9 cellular contexts compared by ENCODE assay signal in the genomic region with DNA sequence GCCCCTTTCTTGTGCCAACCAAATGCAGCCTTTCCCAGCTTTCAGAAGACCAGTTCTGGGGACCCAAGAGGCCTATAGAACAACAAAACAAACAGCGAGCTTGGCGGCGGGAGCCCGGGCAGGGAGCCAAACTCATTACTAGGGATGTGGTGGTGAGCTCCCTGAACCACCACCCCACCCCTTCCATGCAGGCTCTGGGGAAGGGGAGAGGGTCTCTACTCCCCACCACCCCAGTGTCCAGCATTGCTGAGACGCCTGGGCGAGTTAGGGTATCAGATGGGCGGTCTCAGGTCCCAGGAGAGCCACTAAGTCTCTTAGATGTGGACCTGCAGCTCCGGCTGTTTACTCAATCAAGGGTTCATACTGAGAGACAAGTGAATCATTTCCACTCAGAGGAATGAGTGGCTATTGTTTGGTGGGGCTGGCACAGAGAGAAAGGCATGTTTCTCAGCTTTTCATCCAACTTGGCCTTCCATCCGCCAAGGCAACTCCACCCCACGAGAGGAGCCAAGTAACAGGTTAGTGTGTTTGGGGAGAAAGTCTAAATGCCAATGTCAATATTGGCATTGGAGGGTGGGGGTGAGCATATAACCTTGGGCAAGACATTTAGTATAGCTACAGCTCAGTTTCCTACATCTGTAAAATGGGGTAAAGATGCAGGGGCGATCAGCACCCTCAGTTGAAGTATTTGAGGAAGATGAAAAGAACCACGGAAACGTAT. TPM values are rescaled to one million over a fixed set of nuclear protein-coding genes. Genes with fewer than 3 reads are reported as not detected.
DNase-seq lines count a peak whose midpoint lies in the region; ATAC-seq and TF ChIP-seq lines count a peak whose summit lies in the region.
"Had no signal": no experiment of that assay in that cellular context is flagged by ENCODE, and none has a peak within 500 bp of the region (broad histone marks: within the 10 kb centered on the region; RNA-seq: fewer than 3 reads in every experiment).

No MANE protein-coding gene starts in this region.

- H3K27me3 Mint-ChIP-seq in activated T-helper 2 cell treated with anti-CD3 and anti-CD28 coated beads, Interferon-gamma antibody, Interleukin-2, Interleukin-4, amounts not matched to agents 10 μg/mL and 5 μg/mL and 100 μg/mL, durations not matched to agents 14 hours and 24 hours and 36 hours (ENCODE audit: low read depth), result no peaks in the 10 kb centered on the region
- H3K27me3 Mint-ChIP-seq in activated T-helper 17 cell treated with anti-CD3 and anti-CD28 coated beads, Interleukin-2, amount 50 U/mL, for 72 hours, result peaks cover 4% of the 10 kb centered on the region

- no peaks in the 10 kb centered on the region for H3K36me3 ChIP-seq in suprapubic skin

- no peak for ATAC-seq in GM19351 (IDR thresholded peaks at IDR 0.05; ENCODE audit: unreplicated experiment)
- ATAC-seq in activated T-helper 17 cell treated with anti-CD3 and anti-CD28 coated beads, Interleukin-2, amount 50 U/mL, for 72 hours (replicated peaks), result no peak

- TF ChIP-seq CTCF in VCaP (conservative IDR thresholded peaks at IDR 0.05) (no peak), suprapubic skin (IDR thresholded peaks at IDR 0.05) (no peak)

- H3K27me3 ChIP-seq in suprapubic skin, result no peaks in the 10 kb centered on the region

- peak; percentile 80 to 97 (median 87) for DNase-seq in NCI-H1417 (lab: John Stamatoyannopoulos, UW)
- DNase-seq in hypothalamus (lab: John Stamatoyannopoulos, UW), result peak in 37 of 51 donors; percentile 8 to 78 (median 43)
- DNase-seq in suprapubic skin (ENCODE audit: low spot score in 2 of 2), result no peak
- DNase-seq in activated T-helper 2 cell treated with anti-CD3 and anti-CD28 coated beads, Interferon-gamma antibody, Interleukin-2, Interleukin-4, amounts not matched to agents 10 μg/mL and 5 μg/mL and 100 μg/mL, durations not matched to agents 14 hours and 24 hours and 36 hours (ENCODE audit: low spot score), result no peak
- no peak for DNase-seq in activated CD8-positive, alpha-beta memory T cell treated with anti-CD3 and anti-CD28 coated beads, Interleukin-2, amount 50 U/mL, for 4 hours
- DNase-seq: activated CD4-positive, alpha-beta T cell treated with anti-CD3 and anti-CD28 coated beads for 4 hours had no signal

- H3K27ac ChIP-seq in VCaP (peak overlapping the region; percentile 72), suprapubic skin (peak overlapping the region; percentile 64)

- H3K9me3 Mint-ChIP-seq in activated T-helper 2 cell treated with anti-CD3 and anti-CD28 coated beads, Interferon-gamma antibody, Interleukin-2, Interleukin-4, amounts not matched to agents 10 μg/mL and 5 μg/mL and 100 μg/mL, durations not matched to agents 14 hours and 24 hours and 36 hours, result no peaks in the 10 kb centered on the region
- no peaks in the 10 kb centered on the region for H3K9me3 Mint-ChIP-seq in activated T-helper 17 cell treated with anti-CD3 and anti-CD28 coated beads, Interleukin-2, amount 50 U/mL, for 72 hours

- H3K36me3 Mint-ChIP-seq in activated T-helper 2 cell treated with anti-CD3 and anti-CD28 coated beads, Interferon-gamma antibody, Interleukin-2, Interleukin-4, amounts not matched to agents 10 μg/mL and 5 μg/mL and 100 μg/mL, durations not matched to agents 14 hours and 24 hours and 36 hours (ENCODE audit: low read depth), result no peaks in the 10 kb centered on the region
- H3K36me3 Mint-ChIP-seq in activated T-helper 17 cell treated with anti-CD3 and anti-CD28 coated beads, Interleukin-2, amount 50 U/mL, for 72 hours (ENCODE audit: low read depth), result no peaks in the 10 kb centered on the region

- H3K9me3 ChIP-seq in suprapubic skin, result no peaks in the 10 kb centered on the region

- H3K4me1 ChIP-seq in suprapubic skin, result peaks cover 68% of the 10 kb centered on the region

- no peak for TF ChIP-seq POLR2A in suprapubic skin (IDR thresholded peaks at IDR 0.05)

- no peak for TF ChIP-seq EP300 in suprapubic skin (IDR thresholded peaks at IDR 0.05)

- WGBS in suprapubic skin, result 37% methylated on average over 11 of the region's 13 CpGs

- no peak overlapping the region for H3K27ac Mint-ChIP-seq in activated T-helper 2 cell treated with anti-CD3 and anti-CD28 coated beads, Interferon-gamma antibody, Interleukin-2, Interleukin-4, amounts not matched to agents 10 μg/mL and 5 μg/mL and 100 μg/mL, durations not matched to agents 14 hours and 24 hours and 36 hours
- no peak overlapping the region for H3K27ac Mint-ChIP-seq in activated T-helper 17 cell treated with anti-CD3 and anti-CD28 coated beads, Interleukin-2, amount 50 U/mL, for 72 hours

- no peak overlapping the region for H3K4me3 ChIP-seq in suprapubic skin

- H3K4me3 Mint-ChIP-seq in activated T-helper 2 cell treated with anti-CD3 and anti-CD28 coated beads, Interferon-gamma antibody, Interleukin-2, Interleukin-4, amounts not matched to agents 10 μg/mL and 5 μg/mL and 100 μg/mL, durations not matched to agents 14 hours and 24 hours and 36 hours (ENCODE audit: low read depth), result no peak overlapping the region
- H3K4me3 Mint-ChIP-seq in activated T-helper 17 cell treated with anti-CD3 and anti-CD28 coated beads, Interleukin-2, amount 50 U/mL, for 72 hours, result no peak overlapping the region

- no peaks in the 10 kb centered on the region for H3K4me1 Mint-ChIP-seq in activated T-helper 2 cell treated with anti-CD3 and anti-CD28 coated beads, Interferon-gamma antibody, Interleukin-2, Interleukin-4, amounts not matched to agents 10 μg/mL and 5 μg/mL and 100 μg/mL, durations not matched to agents 14 hours and 24 hours and 36 hours (ENCODE audit: low read depth)
- no peaks in the 10 kb centered on the region for H3K4me1 Mint-ChIP-seq in activated T-helper 17 cell treated with anti-CD3 and anti-CD28 coated beads, Interleukin-2, amount 50 U/mL, for 72 hours

- intact Hi-C loops in activated T-helper 2 cell treated with anti-CD3 and anti-CD28 coated beads, Interferon-gamma antibody, Interleukin-2, Interleukin-4, amounts not matched to agents 10 μg/mL and 5 μg/mL and 100 μg/mL, durations not matched to agents 14 hours and 24 hours and 36 hours (cut with micrococcal nuclease), result no loop called here

RNA-seq across cellular contexts. Expression of gene PLXNA2, which starts 40.9 kb away (rescaled TPM):
- 10 to 100 TPM; 35.3 to 53.9 (median 45.7) TPM for total RNA-seq in suprapubic skin
- 0.07 and 0.37 TPM in 2 replicates for total RNA-seq in activated T-helper 2 cell treated with anti-CD3 and anti-CD28 coated beads, Interferon-gamma antibody, Interleukin-2, Interleukin-4, amounts not matched to agents 10 μg/mL and 5 μg/mL and 100 μg/mL, durations not matched to agents 14 hours and 24 hours and 36 hours
- total RNA-seq in activated T-helper 17 cell treated with anti-CD3 and anti-CD28 coated beads, Interleukin-2, amount 50 U/mL, for 72 hours, result under 1 TPM in 1 of 2 donors, not detected in 1; 0.09 TPM

Comparison
In these comparisons a context has a peak if more than half of its experiments do, and no peak if none do; other contexts are left out.
1. DNase-seq: peak in NCI-H1417 (3 of 3) and hypothalamus (37 of 51); none in suprapubic skin (0 of 2), activated T-helper 2 cell treated with anti-CD3 and anti-CD28 coated beads, Interferon-gamma antibody, Interleukin-2, Interleukin-4, amounts not matched to agents 10 μg/mL and 5 μg/mL and 100 μg/mL, durations not matched to agents 14 hours and 24 hours and 36 hours (single experiment) and activated CD8-positive, alpha-beta memory T cell treated with anti-CD3 and anti-CD28 coated beads, Interleukin-2, amount 50 U/mL, for 4 hours (single experiment).
2. RNA of gene PLXNA2, which starts 40.9 kb away (total RNA-seq): 35.3 to 53.9 TPM in suprapubic skin; 0.09 TPM in activated T-helper 17 cell treated with anti-CD3 and anti-CD28 coated beads, Interleukin-2, amount 50 U/mL, for 72 hours and 0.07 to 0.37 TPM in activated T-helper 2 cell treated with anti-CD3 and anti-CD28 coated beads, Interferon-gamma antibody, Interleukin-2, Interleukin-4, amounts not matched to agents 10 μg/mL and 5 μg/mL and 100 μg/mL, durations not matched to agents 14 hours and 24 hours and 36 hours; every median in the first group is over 10 times any median in the second.